7 cellular contexts compared by ENCODE assay signal in genomic region chr2:44689516-44689915, GRCh38.
"Had no signal": no experiment of that assay in that cellular context is flagged by ENCODE, and none has a peak within 500 bp of the region (broad histone marks: within the 10 kb centered on the region; RNA-seq: fewer than 3 reads in every experiment).

No MANE protein-coding gene starts in this region.

- H3K27me3 Mint-ChIP-seq: IgD-negative memory B cell had no signal

- DNase-seq: H7, HFFc6, KBM-7 had no signal

- H3K27ac Mint-ChIP-seq: GM23338, HFFc6, IgD-negative memory B cell had no signal

- H3K4me3 Mint-ChIP-seq: GM23338, HFFc6, IgD-negative memory B cell had no signal

- ATAC-seq: GM23338, HCT116, HepG2 had no signal

- H3K9me3 Mint-ChIP-seq: GM23338, HFFc6, IgD-negative memory B cell had no signal
